ENCODE assay signal across 10 cellular contexts in genomic region chr6:135226537-135226936, GRCh38. TPM values are rescaled to one million over a fixed set of nuclear protein-coding genes. Genes with fewer than 3 reads are reported as not detected.
DNase-seq lines count a peak whose midpoint lies in the region; ATAC-seq lines count a peak whose summit lies in the region.
"Had no signal": no experiment of that assay in that cellular context is flagged by ENCODE, and none has a peak within 500 bp of the region (broad histone marks: within the 10 kb centered on the region; RNA-seq: fewer than 3 reads in every experiment).

No MANE protein-coding gene starts in this region.

- no peaks in the 10 kb centered on the region for H3K27me3 Mint-ChIP-seq in naive B cell

- peak; percentile 72 for ATAC-seq in GM18907 (IDR thresholded peaks at IDR 0.05; ENCODE audit: unreplicated experiment)
- peak; percentile 90 for ATAC-seq in GM21576 (IDR thresholded peaks at IDR 0.05; ENCODE audit: unreplicated experiment)
- peak; percentile 77 for ATAC-seq in HG03108 (IDR thresholded peaks at IDR 0.05; ENCODE audit: unreplicated experiment)
- peak; percentile 42 to 67 for ATAC-seq in naive B cell (ENCODE audit: low read depth in 2 of 2)
- ATAC-seq: Panc1 had no signal

- no peaks in the 10 kb centered on the region for H3K36me3 Mint-ChIP-seq in naive B cell

- no peak overlapping the region for H3K27ac Mint-ChIP-seq in naive B cell

- no peak overlapping the region for H3K4me3 Mint-ChIP-seq in naive B cell

- DNase-seq in naive B cell (no peak), NCI-H69 (lab: John Stamatoyannopoulos, UW) (no peak), GDM1 (lab: John Stamatoyannopoulos, UW) (no peak)
- no peak for DNase-seq in stimulated activated CD4-positive, alpha-beta T cell treated with anti-CD3 and anti-CD28 coated beads, Interleukin-4, amount 100 ng/mL, for 4 hours
- DNase-seq: central memory CD4-positive, alpha-beta T cell; NCI-H1105 treated with DMSO at 0.1 percent for 48 hours had no signal

- peaks cover 0 to 3% (median 0%) of the 10 kb centered on the region in 7 donors for H3K9me3 Mint-ChIP-seq in naive B cell

- peaks cover 16 to 20% (median 19%) of the 10 kb centered on the region in 3 donors for H3K4me1 Mint-ChIP-seq in naive B cell

RNA-seq across cellular contexts. Expression of gene MYB, which starts 45.4 kb away (rescaled TPM):
- polyA plus RNA-seq in naive B cell (ENCODE audit: low read depth in 6 of 6) = under 1 TPM in 4 of 6 donors, not detected in 2; 0.13 to 0.39 (median 0.26) TPM
